ENCODE assay signal across 11 cellular contexts in the genomic region with DNA sequence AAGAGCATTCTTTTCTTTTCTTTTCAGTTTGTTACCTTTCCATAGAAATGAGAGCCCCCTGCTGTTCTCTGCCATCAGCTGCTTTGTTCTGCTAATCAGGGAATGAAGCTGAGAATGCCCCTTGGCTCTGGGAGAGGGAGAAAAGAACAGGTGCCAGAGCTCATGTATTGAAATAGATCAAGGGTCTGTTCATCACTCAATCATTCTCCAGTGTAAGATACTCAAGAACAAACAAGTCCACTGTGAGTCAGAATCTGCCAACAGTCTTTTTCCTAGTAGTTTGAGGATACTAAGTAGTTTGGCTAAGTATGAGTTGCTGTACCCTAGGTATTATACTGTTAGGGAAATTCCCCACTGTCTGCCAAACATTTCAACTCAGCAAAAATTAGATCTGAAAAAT.
DNase-seq lines count a peak whose midpoint lies in the region; ATAC-seq and TF ChIP-seq lines count a peak whose summit lies in the region.
"Had no signal": no experiment of that assay in that cellular context is flagged by ENCODE, and none has a peak within 500 bp of the region (broad histone marks: within the 10 kb centered on the region; RNA-seq: fewer than 3 reads in every experiment).

No MANE protein-coding gene starts in this region.

- H3K4me1 Mint-ChIP-seq in T-helper 2 cell treated with Interferon-gamma antibody and Interleukin-4, amounts not matched to agents 5 μg/mL and 100 μg/mL, for 36 hours (ENCODE audit: low read depth), result peaks cover 37% of the 10 kb centered on the region

- no TSS peak for BruUV-seq in PC-9 (replicated peaks; lab: Mats Ljungman, UMichigan)

- no peak overlapping the region for H2AFZ ChIP-seq in PC-9

- H3K4me3 ChIP-seq in foreskin fibroblast (ENCODE audit: low read depth in 1 of 2, low read length in 2 of 2) (no peak overlapping the region), PC-9 (no peak overlapping the region)
- H3K4me3 ChIP-seq: adrenal gland, skin epidermis had no signal

- no peak overlapping the region for H3K27ac ChIP-seq in PC-9
- H3K27ac ChIP-seq: adrenal gland had no signal

- CTCF ChIA-PET in PC-9 (lab: Charles Lee), result no interaction called here

- intact Hi-C loops in PC-9 (cut with micrococcal nuclease; ENCODE audit: unreplicated experiment), result no loop called here

- no peaks in the 10 kb centered on the region for H3K79me2 ChIP-seq in PC-9 (ENCODE audit: low read depth)

- no peaks in the 10 kb centered on the region for H3K9me3 ChIP-seq in PC-9 (ENCODE audit: insufficient read depth, low read depth)
- H3K9me3 ChIP-seq: adrenal gland had no signal

- H3K36me3 ChIP-seq in PC-9 (ENCODE audit: low read depth), result no peaks in the 10 kb centered on the region
- H3K36me3 ChIP-seq: adrenal gland had no signal

- TF ChIP-seq CTCF in foreskin fibroblast (IDR thresholded peaks at IDR 0.05; ENCODE audit: low read depth, low read length), result peak; percentile 11
- TF ChIP-seq CTCF in PC-9 (conservative IDR thresholded peaks at IDR 0.05), result no peak

- no peaks in the 10 kb centered on the region for H3K27me3 Mint-ChIP-seq in T-helper 2 cell treated with Interferon-gamma antibody and Interleukin-4, amounts not matched to agents 5 μg/mL and 100 μg/mL, for 36 hours (ENCODE audit: low read depth)
- H3K27me3 Mint-ChIP-seq: type B pancreatic cell had no signal

- no peaks in the 10 kb centered on the region for H4K20me1 ChIP-seq in PC-9 (ENCODE audit: insufficient read depth)

- no peak overlapping the region for H3K4me2 ChIP-seq in PC-9

- peaks cover 37% of the 10 kb centered on the region for H3K36me3 Mint-ChIP-seq in T-helper 2 cell treated with Interferon-gamma antibody and Interleukin-4, amounts not matched to agents 5 μg/mL and 100 μg/mL, for 36 hours (ENCODE audit: low read depth)
- H3K36me3 Mint-ChIP-seq: type B pancreatic cell had no signal

- H3K9me2 ChIP-seq in PC-9 (ENCODE audit: insufficient read depth), result no peaks in the 10 kb centered on the region

- no peaks in the 10 kb centered on the region for H3K27me3 ChIP-seq in PC-9 (ENCODE audit: insufficient read depth, low read depth)

- H3K4me1 ChIP-seq in PC-9 (replicated peaks; ENCODE audit: insufficient read depth), result no peaks in the 10 kb centered on the region
- H3K4me1 ChIP-seq: adrenal gland had no signal

- H3K9me3 Mint-ChIP-seq in T-helper 2 cell treated with Interferon-gamma antibody and Interleukin-4, amounts not matched to agents 5 μg/mL and 100 μg/mL, for 36 hours, result peaks cover 47% of the 10 kb centered on the region
- H3K9me3 Mint-ChIP-seq: type B pancreatic cell had no signal

- H3F3A ChIP-seq in PC-9 (ENCODE audit: insufficient read depth, low read depth), result no peaks in the 10 kb centered on the region

- POLR2A ChIA-PET in PC-9 (lab: Charles Lee; ENCODE audit: unreplicated experiment), result no interaction called here

- no peak for ATAC-seq in HG02571 (IDR thresholded peaks at IDR 0.05; ENCODE audit: unreplicated experiment)
- ATAC-seq in left lobe of liver, result no peak

- peak; percentile 7 for DNase-seq in stimulated activated CD4-positive, alpha-beta T cell treated with anti-CD3 and anti-CD28 coated beads, Interleukin-2, amount 100 ng/mL, for 4 hours (ENCODE audit: low read depth)
- no peak for DNase-seq in stimulated activated CD4-positive, alpha-beta T cell treated with anti-CD3 and anti-CD28 coated beads, Interleukin-12 subunit alpha, Interleukin-12 subunit beta, amount 100 ng/mL, for 4 hours
- peak; percentile 6 for DNase-seq in T-helper 2 cell treated with Interferon-gamma antibody and Interleukin-4, amounts not matched to agents 5 μg/mL and 100 μg/mL, for 36 hours (ENCODE audit: low spot score)
- DNase-seq in foreskin fibroblast (peak in 1 of 2 donors; percentile 42), PC-9 (no peak), left lobe of liver (ENCODE audit: low spot score) (no peak), hypothalamus (lab: John Stamatoyannopoulos, UW) (no peak)
- DNase-seq: adrenal gland had no signal

- peak overlapping the region; percentile 78 for H3K27ac Mint-ChIP-seq in T-helper 2 cell treated with Interferon-gamma antibody and Interleukin-4, amounts not matched to agents 5 μg/mL and 100 μg/mL, for 36 hours
- H3K27ac Mint-ChIP-seq: type B pancreatic cell had no signal

- no peak overlapping the region for H3K4me3 Mint-ChIP-seq in T-helper 2 cell treated with Interferon-gamma antibody and Interleukin-4, amounts not matched to agents 5 μg/mL and 100 μg/mL, for 36 hours
- H3K4me3 Mint-ChIP-seq: type B pancreatic cell had no signal

Comparison
In these comparisons a context has a peak if more than half of its experiments do, and no peak if none do; other contexts are left out.
1. DNase-seq: peak in stimulated activated CD4-positive, alpha-beta T cell treated with anti-CD3 and anti-CD28 coated beads, Interleukin-2, amount 100 ng/mL, for 4 hours (single experiment) and T-helper 2 cell treated with Interferon-gamma antibody and Interleukin-4, amounts not matched to agents 5 μg/mL and 100 μg/mL, for 36 hours (single experiment); none in stimulated activated CD4-positive, alpha-beta T cell treated with anti-CD3 and anti-CD28 coated beads, Interleukin-12 subunit alpha, Interleukin-12 subunit beta, amount 100 ng/mL, for 4 hours (single experiment), PC-9 (0 of 2), left lobe of liver (single experiment) and hypothalamus (0 of 51).